ENCODE assay signal across 15 cellular contexts in the genomic region with DNA sequence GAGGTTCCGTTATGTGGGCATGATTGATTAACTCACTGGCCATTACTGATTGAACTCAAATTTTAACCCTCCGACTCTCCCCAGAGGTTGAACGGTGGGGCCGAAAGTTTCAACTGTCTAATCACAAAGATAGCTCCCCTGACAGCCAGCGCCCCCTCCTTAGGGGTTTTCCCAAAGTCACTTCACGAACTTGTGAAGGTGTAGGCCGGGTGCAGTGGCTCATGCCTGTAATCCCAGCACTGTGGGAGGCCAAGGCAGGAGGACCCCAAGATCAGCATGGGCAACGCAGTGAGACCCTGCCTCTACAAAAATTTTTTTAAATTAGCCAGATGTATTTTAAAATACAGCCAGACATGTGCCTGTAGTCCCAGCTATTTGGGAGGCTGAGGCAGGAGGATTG. TPM values are rescaled to one million over a fixed set of nuclear protein-coding genes. Genes with fewer than 3 reads are reported as not detected.
DNase-seq lines count a peak whose midpoint lies in the region; ATAC-seq and TF ChIP-seq lines count a peak whose summit lies in the region.
"Had no signal": no experiment of that assay in that cellular context is flagged by ENCODE, and none has a peak within 500 bp of the region (broad histone marks: within the 10 kb centered on the region; RNA-seq: fewer than 3 reads in every experiment).

No MANE protein-coding gene starts in this region.

- ATAC-seq in stimulated activated naive CD8-positive, alpha-beta T cell treated with anti-CD3 and anti-CD28 coated beads, Interleukin-15, Interleukin-2, amounts not matched to agents 100 U/mL and 50 U/mL, for 24 hours = no peak
- no peak for ATAC-seq in stimulated activated naive CD8-positive, alpha-beta T cell treated with anti-CD3 and anti-CD28 coated beads, Interleukin-15, amount 100 ng/mL, for 72 hours
- ATAC-seq in GM21360 (IDR thresholded peaks at IDR 0.05; ENCODE audit: unreplicated experiment) (peak; percentile 31), omental fat pad (ENCODE audit: low FRiP score) (no peak)
- ATAC-seq in activated T-cell treated with anti-CD3 and anti-CD28 coated beads, Interleukin-2, amount 50 U/mL, for 72 hours (replicated peaks in 1 of 2) = no peak
- ATAC-seq: right cardiac atrium had no signal

- H3K27me3 Mint-ChIP-seq in stimulated activated naive CD8-positive, alpha-beta T cell treated with anti-CD3 and anti-CD28 coated beads, Interleukin-15, amount 100 ng/mL, for 72 hours = peaks cover 19% of the 10 kb centered on the region
- peaks cover 6% of the 10 kb centered on the region for H3K27me3 Mint-ChIP-seq in activated T-cell treated with anti-CD3 and anti-CD28 coated beads, Interleukin-2, amount 50 U/mL, for 72 hours (ENCODE audit: low read depth)

- DNase-seq in stimulated activated naive CD8-positive, alpha-beta T cell treated with anti-CD3 and anti-CD28 coated beads, Interleukin-15, Interleukin-2, amounts not matched to agents 100 U/mL and 50 U/mL, for 24 hours = peak; percentile 17
- no peak for DNase-seq in stimulated activated naive CD8-positive, alpha-beta T cell treated with anti-CD3 and anti-CD28 coated beads, Interleukin-15, amount 100 ng/mL, for 72 hours
- DNase-seq in activated T-cell treated with anti-CD3 and anti-CD28 coated beads, Interleukin-2, amount 50 U/mL, for 72 hours = peak in 1 of 2 donors; percentile 48
- no peak for DNase-seq in inferior parietal cortex (ENCODE audit: extremely low spot score)
- no peak for DNase-seq in GF-D8 (lab: John Stamatoyannopoulos, UW)
- no peak for DNase-seq in omental fat pad (ENCODE audit: low spot score)
- DNase-seq: activated naive CD4-positive, alpha-beta T cell treated with anti-CD3 and anti-CD28 coated beads for 36 hours; HCEC 1CT; head of caudate nucleus; NCI-H1048; NCI-H2081 treated with DMSO at 0.1 percent for 48 hours; NCI-H510A treated with DMSO at 0.1 percent for 48 hours; right cardiac atrium; RPMI8226 had no signal

- no peak overlapping the region for H3K27ac Mint-ChIP-seq in stimulated activated naive CD8-positive, alpha-beta T cell treated with anti-CD3 and anti-CD28 coated beads, Interleukin-15, amount 100 ng/mL, for 72 hours
- H3K27ac Mint-ChIP-seq in activated T-cell treated with anti-CD3 and anti-CD28 coated beads, Interleukin-2, amount 50 U/mL, for 72 hours = peak overlapping the region; percentile 58
- H3K27ac Mint-ChIP-seq: activated naive CD4-positive, alpha-beta T cell treated with anti-CD3 and anti-CD28 coated beads for 36 hours had no signal

- no peak for TF ChIP-seq CTCF in omental fat pad (IDR thresholded peaks at IDR 0.05)

- H3K4me3 Mint-ChIP-seq in stimulated activated naive CD8-positive, alpha-beta T cell treated with anti-CD3 and anti-CD28 coated beads, Interleukin-15, amount 100 ng/mL, for 72 hours = no peak overlapping the region
- peak overlapping the region; percentile 31 to 43 for H3K4me3 Mint-ChIP-seq in activated T-cell treated with anti-CD3 and anti-CD28 coated beads, Interleukin-2, amount 50 U/mL, for 72 hours
- H3K4me3 Mint-ChIP-seq: activated naive CD4-positive, alpha-beta T cell treated with anti-CD3 and anti-CD28 coated beads for 36 hours had no signal

- H3K9me3 Mint-ChIP-seq in stimulated activated naive CD8-positive, alpha-beta T cell treated with anti-CD3 and anti-CD28 coated beads, Interleukin-15, amount 100 ng/mL, for 72 hours = no peaks in the 10 kb centered on the region
- no peaks in the 10 kb centered on the region for H3K9me3 Mint-ChIP-seq in activated T-cell treated with anti-CD3 and anti-CD28 coated beads, Interleukin-2, amount 50 U/mL, for 72 hours
- H3K9me3 Mint-ChIP-seq: activated naive CD4-positive, alpha-beta T cell treated with anti-CD3 and anti-CD28 coated beads for 36 hours had no signal

- H3K4me1 Mint-ChIP-seq in stimulated activated naive CD8-positive, alpha-beta T cell treated with anti-CD3 and anti-CD28 coated beads, Interleukin-15, amount 100 ng/mL, for 72 hours = peaks cover 49% of the 10 kb centered on the region
- peaks cover 83% of the 10 kb centered on the region for H3K4me1 Mint-ChIP-seq in activated T-cell treated with anti-CD3 and anti-CD28 coated beads, Interleukin-2, amount 50 U/mL, for 72 hours (ENCODE audit: low read depth)

- peaks cover 0 to 5% of the 10 kb centered on the region in 2 donors for H3K36me3 Mint-ChIP-seq in activated T-cell treated with anti-CD3 and anti-CD28 coated beads, Interleukin-2, amount 50 U/mL, for 72 hours (ENCODE audit: insufficient read depth in 2 of 2)

RNA-seq across cellular contexts. Expression of gene RBM47, which starts 39.8 kb away (rescaled TPM):
- total RNA-seq in activated T-cell treated with anti-CD3 and anti-CD28 coated beads, Interleukin-2, amount 50 U/mL, for 72 hours = 10 to 100 TPM; 10.9 to 12.0 TPM
- total RNA-seq in omental fat pad = 100 to 1,000 TPM in 1 of 4 donors, 10 to 100 TPM in 3; 51.0 to 124 (median 55.5) TPM

Comparison
In these comparisons a context has a peak if more than half of its experiments do, and no peak if none do; other contexts are left out.
1. H3K4me3 Mint-ChIP-seq: peak in activated T-cell treated with anti-CD3 and anti-CD28 coated beads, Interleukin-2, amount 50 U/mL, for 72 hours (2 of 2); none in stimulated activated naive CD8-positive, alpha-beta T cell treated with anti-CD3 and anti-CD28 coated beads, Interleukin-15, amount 100 ng/mL, for 72 hours (0 of 2).